In the genomic region with DNA sequence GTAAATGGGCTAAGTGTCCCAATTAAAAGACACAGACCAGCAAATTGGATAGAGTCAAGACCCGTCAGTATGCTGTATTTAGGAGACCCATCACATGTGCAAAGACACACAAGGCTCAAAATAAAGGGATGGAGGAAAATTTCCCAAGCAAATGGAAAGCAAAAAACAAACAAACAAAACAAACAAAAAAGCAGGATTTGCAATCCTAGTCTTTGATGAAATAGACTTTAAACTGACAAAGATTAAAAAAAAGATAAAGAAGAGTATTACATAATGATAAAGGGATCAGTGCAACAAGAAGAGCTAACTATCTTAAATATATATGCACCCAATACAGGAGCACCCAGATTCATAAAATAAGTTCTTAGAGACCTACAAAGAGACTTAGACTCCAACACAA, we compare ENCODE assay signal across 2 cellular contexts.
DNase-seq lines count a peak whose midpoint lies in the region; ATAC-seq and TF ChIP-seq lines count a peak whose summit lies in the region.
"Not testable (repeated sequence)": the region's sequence is repeated elsewhere in the genome, so short reads cannot be mapped to it uniquely, and the experiment has no call there.

No MANE protein-coding gene starts in this region.

- not testable (repeated sequence) for H3K9me3 ChIP-seq in liver (ENCODE audit: control insufficient read depth in 4 of 4, low read length in 3 of 4)

- not testable (repeated sequence) for TF ChIP-seq RAD21 in liver (IDR thresholded peaks at IDR 0.05)

- not testable (repeated sequence) for H3K9ac ChIP-seq in liver (ENCODE audit: low read depth in 1 of 2, low read length in 2 of 2)

- TF ChIP-seq CTCF in liver (IDR thresholded peaks at IDR 0.05; ENCODE audit: low read depth, low read length, missing input control): not testable (repeated sequence)

- H3K4me1 ChIP-seq in liver (ENCODE audit: control insufficient read depth in 4 of 4, insufficient read depth in 4 of 4, low read length in 3 of 4): not testable (repeated sequence)

- H3K4me3 ChIP-seq in liver (ENCODE audit: low read depth in 1 of 3, low read length in 3 of 3): not testable (repeated sequence)

- not testable (repeated sequence) for DNase-seq in left lobe of liver (ENCODE audit: low spot score)

- H3K27ac ChIP-seq in liver (ENCODE audit: low read depth in 1 of 2, low read length in 2 of 2): not testable (repeated sequence)

- not testable (repeated sequence) for H3K36me3 ChIP-seq in liver (ENCODE audit: control insufficient read depth in 4 of 4, insufficient read depth in 3 of 4, low read depth in 1 of 4, low read length in 3 of 4)

- 24% methylated on average over 1 of the region's 1 CpG for WGBS in liver

- H3K27me3 ChIP-seq in liver (ENCODE audit: control insufficient read depth in 4 of 4, insufficient read depth in 4 of 4, low read length in 3 of 4): not testable (repeated sequence)

- ATAC-seq in left lobe of liver: peak; percentile 34

TF ChIP-seq in liver, 16 proteins besides CTCF, POLR2A, EP300 and RAD21:
- peak in 1 of 2 donors; percentile 15 for TF ChIP-seq EGR1 (IDR thresholded peaks at IDR 0.05; ENCODE audit: low read depth in 2 of 2)
- peak; percentile 66 to 70 for TF ChIP-seq HNF4A (conservative IDR thresholded peaks at IDR 0.05)
TF ChIP-seq in liver: peak in this region for 2; not testable (repeated sequence) for 14.
